Comparison of ENCODE assay signal across 8 cellular contexts in the genomic region with DNA sequence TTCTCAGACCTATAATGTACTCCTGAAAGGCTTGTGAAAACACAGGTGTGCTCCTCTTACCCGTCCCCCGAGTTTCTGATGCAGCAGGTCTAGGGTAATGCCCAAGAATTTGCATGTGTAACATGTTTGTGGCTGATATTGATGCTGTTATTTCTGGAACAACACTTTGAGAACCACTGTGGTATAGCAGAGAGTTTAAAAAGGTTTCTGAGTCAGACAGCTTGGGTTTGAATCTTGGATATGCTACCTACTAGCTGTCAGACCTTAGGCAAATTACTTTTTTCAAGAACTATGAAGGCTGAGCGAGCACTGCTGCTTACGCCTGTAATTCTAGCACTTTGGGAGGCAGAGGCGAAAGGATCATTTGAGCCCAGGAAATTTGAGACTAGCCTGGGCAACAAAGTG. TPM values are rescaled to one million over a fixed set of nuclear protein-coding genes. Genes with fewer than 3 reads are reported as not detected.
A peak's percentile ranks its signal among the peaks of the same experiment; 100 is the strongest.
DNase-seq lines count a peak whose midpoint lies in the region; ATAC-seq and TF ChIP-seq lines count a peak whose summit lies in the region.

No MANE protein-coding gene starts in this region.

- H3K36me3 ChIP-seq in left ventricle myocardium inferior (no peaks in the 10 kb centered on the region), gastrocnemius medialis (no peaks in the 10 kb centered on the region)

- in situ Hi-C loops in gastrocnemius medialis (cut with MboI; ENCODE audit: low sequenced_read_pairs in 4 of 4): loop anchor here (5.0 to 10.0 kb wide), 3 partner anchors 63 to 68 kb away; no protein-coding TSS in a partner anchor

- no peaks in the 10 kb centered on the region for H3K27me3 Mint-ChIP-seq in activated naive CD4-positive, alpha-beta T cell treated with anti-CD3 and anti-CD28 coated beads for 36 hours (ENCODE audit: low read depth)

- H3K27me3 ChIP-seq in left ventricle myocardium inferior (ENCODE audit: low read depth): no peaks in the 10 kb centered on the region
- H3K27me3 ChIP-seq in gastrocnemius medialis: no peaks in the 10 kb centered on the region

- no peak for TF ChIP-seq POLR2A in gastrocnemius medialis (IDR thresholded peaks at IDR 0.05)

- no peak overlapping the region for H3K4me3 Mint-ChIP-seq in activated naive CD4-positive, alpha-beta T cell treated with anti-CD3 and anti-CD28 coated beads for 36 hours

- intact Hi-C loops in left ventricle myocardium inferior (cut with micrococcal nuclease): no loop called here
- intact Hi-C loops in Right ventricle myocardium superior (cut with DNase I): loop anchor here (5.0 kb wide), 1 partner anchor 68 kb away; no protein-coding TSS in a partner anchor
- intact Hi-C loops in activated naive CD4-positive, alpha-beta T cell treated with anti-CD3 and anti-CD28 coated beads for 36 hours (cut with micrococcal nuclease): loop anchor here (1.0 to 5.0 kb wide), 4 partner anchors 8 to 1443 kb away; no protein-coding TSS in a partner anchor
- intact Hi-C loops in gastrocnemius medialis (cut with DNase I; ENCODE audit: low total_unique reads): loop anchor here (5.0 kb wide), 2 partner anchors 1343 to 1583 kb away; partner anchors contain the start of genes PPM1K and PYURF

- H3K4me1 Mint-ChIP-seq in activated naive CD4-positive, alpha-beta T cell treated with anti-CD3 and anti-CD28 coated beads for 36 hours (ENCODE audit: low read depth): peaks cover 47% of the 10 kb centered on the region

- CTCF ChIA-PET in activated naive CD4-positive, alpha-beta T cell treated with anti-CD3 and anti-CD28 coated beads for 36 hours (lab: Charles Lee): interaction anchor here (1.1 to 3.1 kb wide), 5 partner anchors 14 to 152 kb away, joined by 4 to 13 read pairs (median 7); no protein-coding TSS in a partner anchor

- H3K9me3 ChIP-seq in left ventricle myocardium inferior (replicated peaks) (no peaks in the 10 kb centered on the region), gastrocnemius medialis (no peaks in the 10 kb centered on the region)

- DNase-seq in left ventricle myocardium inferior (no peak), Right ventricle myocardium superior (no peak), gastrocnemius medialis (no peak), SKM-1 treated with dmso at 0.1 percent for 144 hours (lab: John Stamatoyannopoulos, UW; ENCODE audit: unreplicated experiment) (no peak), NCI-H1694 treated with DMSO at 0.1 percent for 48 hours (lab: John Stamatoyannopoulos, UW) (no peak), GDM1 (lab: John Stamatoyannopoulos, UW) (no peak)
- DNase-seq in activated naive CD4-positive, alpha-beta T cell treated with anti-CD3 and anti-CD28 coated beads for 36 hours: peak; percentile 57

- peaks cover 69% of the 10 kb centered on the region for H3K4me1 ChIP-seq in left ventricle myocardium inferior
- peaks cover 57 to 58% of the 10 kb centered on the region in 2 donors for H3K4me1 ChIP-seq in gastrocnemius medialis

- H3K27ac ChIP-seq in left ventricle myocardium inferior (replicated peaks) (peak overlapping the region; percentile 33), gastrocnemius medialis (peak overlapping the region; percentile 56 to 99 (median 82))

- no peak overlapping the region for H3K4me3 ChIP-seq in left ventricle myocardium inferior
- H3K4me3 ChIP-seq in gastrocnemius medialis: peak overlapping the region in 2 of 4 donors; percentile 13

- H3K9me3 Mint-ChIP-seq in activated naive CD4-positive, alpha-beta T cell treated with anti-CD3 and anti-CD28 coated beads for 36 hours: no peaks in the 10 kb centered on the region

- peak overlapping the region; percentile 55 for H3K27ac Mint-ChIP-seq in activated naive CD4-positive, alpha-beta T cell treated with anti-CD3 and anti-CD28 coated beads for 36 hours

- no peak for ATAC-seq in Right ventricle myocardium superior (ENCODE audit: poor library complexity)
- ATAC-seq in HG03066 (IDR thresholded peaks at IDR 0.05; ENCODE audit: low read depth, unreplicated experiment): peak; percentile 54
- ATAC-seq in gastrocnemius medialis: peak in 1 of 2 donors; percentile 35

- TF ChIP-seq CTCF in left ventricle myocardium inferior (IDR thresholded peaks at IDR 0.05; ENCODE audit: borderline replicate concordance) (no peak), gastrocnemius medialis (IDR thresholded peaks at IDR 0.05 in 4 of 5, conservative IDR thresholded peaks at IDR 0.05 in 1 of 5) (no peak)

- H3K36me3 Mint-ChIP-seq in activated naive CD4-positive, alpha-beta T cell treated with anti-CD3 and anti-CD28 coated beads for 36 hours (ENCODE audit: low read depth): no peaks in the 10 kb centered on the region

RNA-seq across cellular contexts. Expression of gene AFF1, which starts 4.9 kb away (rescaled TPM):
- total RNA-seq in left ventricle myocardium inferior (67.9 TPM), Right ventricle myocardium superior (60.5 TPM), gastrocnemius medialis (100 to 1,000 TPM; 142 to 265 (median 197) TPM)
- 10 to 100 TPM; 46.6 to 50.6 TPM for total RNA-seq in activated naive CD4-positive, alpha-beta T cell treated with anti-CD3 and anti-CD28 coated beads for 36 hours

RNA-seq across cellular contexts. Expression of gene C4orf36, which starts 47.5 kb away (rescaled TPM):
- 0.96 TPM for total RNA-seq in left ventricle myocardium inferior
- 0.59 TPM for total RNA-seq in Right ventricle myocardium superior
- under 1 TPM in 1 of 2 experiments, not detected in 1; 0.44 TPM for total RNA-seq in activated naive CD4-positive, alpha-beta T cell treated with anti-CD3 and anti-CD28 coated beads for 36 hours
- total RNA-seq in gastrocnemius medialis: under 1 TPM in 1 of 4 donors, not detected in 3; 0.38 TPM
